In the genomic region with DNA sequence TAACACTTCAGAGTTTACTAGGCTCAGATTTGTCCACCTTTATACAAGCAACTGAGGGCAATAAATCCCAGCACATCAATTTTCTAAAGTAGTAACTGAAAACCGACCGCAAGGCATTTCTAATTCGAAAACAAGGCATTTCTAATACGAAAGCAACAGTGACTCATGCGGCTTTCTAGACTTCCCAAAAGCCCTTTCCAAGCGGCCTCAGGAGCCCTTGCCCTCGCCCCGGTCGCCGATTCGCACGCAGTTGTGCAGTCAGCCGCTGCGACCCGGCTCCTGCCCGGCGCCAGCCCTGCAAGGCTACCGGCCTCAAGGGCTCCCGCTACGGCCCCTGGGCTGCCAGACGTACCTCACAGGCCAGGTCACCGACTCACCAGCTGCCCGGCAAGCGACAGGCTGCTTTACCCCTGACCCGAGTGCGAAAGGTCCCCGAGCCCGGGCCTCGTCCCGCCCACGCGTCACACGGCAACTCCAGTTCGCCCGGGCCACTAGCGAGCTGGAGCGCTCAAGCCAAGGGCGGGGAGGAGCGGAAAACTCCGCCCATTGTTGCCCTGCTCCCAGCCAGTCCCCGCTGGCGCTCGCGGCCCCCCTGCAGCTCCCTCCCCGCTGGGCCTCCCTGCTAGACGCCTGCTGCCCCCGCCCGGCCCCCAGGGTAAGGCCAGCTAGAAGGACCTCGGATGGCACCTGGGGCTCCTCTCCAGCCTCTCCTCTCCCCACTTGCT, we compare ENCODE assay signal across 7 cellular contexts. TPM values are rescaled to one million over a fixed set of nuclear protein-coding genes. Genes with fewer than 3 reads are reported as not detected.
DNase-seq lines count a peak whose midpoint lies in the region; ATAC-seq lines count a peak whose summit lies in the region.

No MANE protein-coding gene starts in this region.

- DNase-seq in NCI-H2171 (lab: John Stamatoyannopoulos, UW) (peak; percentile 70), cerebellum (ENCODE audit: low spot score) (peak; percentile 75), kidney glomerular epithelial cell (lab: John Stamatoyannopoulos, UW) (peak; percentile 84)
- peak; percentile 63 for DNase-seq in activated CD4-positive, alpha-beta T cell treated with anti-CD3 and anti-CD28 coated beads for 1 hour
- peak; percentile 91 for DNase-seq in stimulated activated CD4-positive, alpha-beta T cell treated with anti-CD3 and anti-CD28 coated beads, Interleukin-15, amount 100 ng/mL, for 24 hours

- ATAC-seq in GM18499 (IDR thresholded peaks at IDR 0.05; ENCODE audit: insufficient read depth, unreplicated experiment) = peak; percentile 66
- ATAC-seq in HG02840 (IDR thresholded peaks at IDR 0.05; ENCODE audit: low FRiP score, unreplicated experiment) = peak; percentile 85

RNA-seq across cellular contexts. Expression of a gene that starts 7.3 kb away (rescaled TPM):
- 128 TPM for total RNA-seq in cerebellum

RNA-seq across cellular contexts. Expression of a gene that starts 22.9 kb away (rescaled TPM):
- not detected for total RNA-seq in cerebellum

RNA-seq across cellular contexts. Expression of a gene that starts 50.9 kb away (rescaled TPM):
- 35.7 TPM for total RNA-seq in cerebellum

Comparison
In these comparisons a context has a peak if more than half of its experiments do, and no peak if none do; other contexts are left out.
1. Peak in every context shown above with its lines: DNase-seq and ATAC-seq.